ENCODE assay signal across 9 cellular contexts in the genomic region with DNA sequence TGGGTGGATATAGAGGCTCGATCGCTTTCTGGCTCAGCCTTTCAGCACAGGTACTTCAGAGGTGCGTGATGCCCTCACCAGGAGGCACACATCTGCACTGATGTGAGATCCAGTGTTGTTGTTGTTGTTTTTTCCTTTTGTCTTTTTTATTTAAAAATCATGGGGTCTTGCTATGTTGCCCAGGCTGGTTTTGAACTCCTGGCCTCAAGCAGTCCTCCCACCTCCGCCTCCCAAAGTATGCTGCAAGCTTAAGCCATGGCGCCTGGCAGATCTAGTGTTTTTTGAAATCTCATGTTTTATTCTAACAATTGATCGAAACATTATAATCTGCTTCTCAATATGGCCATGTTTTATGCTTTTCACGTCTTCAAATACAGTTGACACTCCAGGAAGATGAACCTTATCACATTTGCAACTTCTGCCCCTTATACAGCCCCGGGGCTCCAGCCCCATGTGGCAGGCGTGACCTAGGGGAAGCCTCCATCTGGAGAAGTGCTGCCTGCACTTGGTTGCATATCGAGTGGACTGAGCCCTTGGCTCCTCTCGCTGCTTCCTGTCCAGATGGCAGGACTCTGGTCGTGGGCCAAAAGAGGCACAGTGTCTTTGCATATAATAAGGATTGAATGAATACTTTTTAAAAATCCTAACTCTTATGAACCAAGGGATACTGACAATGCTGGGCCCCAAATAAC.
DNase-seq lines count a peak whose midpoint lies in the region; ATAC-seq and FAIRE-seq lines count a peak whose summit lies in the region.
"Had no signal": no experiment of that assay in that cellular context is flagged by ENCODE, and none has a peak within 500 bp of the region (broad histone marks: within the 10 kb centered on the region; RNA-seq: fewer than 3 reads in every experiment).

No MANE protein-coding gene starts in this region.

- no peak overlapping the region for H3K27ac ChIP-seq in GM23248
- peak overlapping the region; percentile 88 to 91 for H3K27ac ChIP-seq in small intestine (ENCODE audit: low read depth in 1 of 2, low read length in 1 of 2)

- 69 to 70% methylated on average over 12 of the region's 12 CpGs for WGBS in GM23248 (ENCODE audit: low coverage in 1 of 2, low lambda C conversion rate in 2 of 2, missing lambda C conversion rate in 2 of 2), 2 experiments
- 51 to 59% (median 58%) methylated on average over 12 of the region's 12 CpGs for WGBS in small intestine, 3 donors

- no peak for ATAC-seq in GM21825 (IDR thresholded peaks at IDR 0.05; ENCODE audit: unreplicated experiment)

- H3K4me2 ChIP-seq in GM23248 (ENCODE audit: unreplicated experiment), result peak overlapping the region; percentile 59

- H2AFZ ChIP-seq in GM23248, result peak overlapping the region; percentile 50; the same call in 1 of the 2 replicates

- H3K4me1 ChIP-seq in GM23248 (ENCODE audit: insufficient read depth), result 0 out of 2 replicates have a peak, but pooled peaks cover 11% of the 10 kb centered on the region
- peaks cover 10 to 12% of the 10 kb centered on the region in 2 donors for H3K4me1 ChIP-seq in small intestine (ENCODE audit: control insufficient read depth in 2 of 2, insufficient read depth in 1 of 2, low read depth in 1 of 2, low read length in 1 of 2)

- H3K36me3 ChIP-seq in GM23248 (ENCODE audit: low read depth) (no peaks in the 10 kb centered on the region), small intestine (ENCODE audit: control insufficient read depth in 2 of 2, insufficient read depth in 2 of 2, low read length in 2 of 2) (no peaks in the 10 kb centered on the region)

- no peak for FAIRE-seq in small intestine (lab: Jason Lieb, UNC)

- H3K4me3 ChIP-seq in GM23248 (no peak overlapping the region), small intestine (ENCODE audit: low read depth in 1 of 2, low read length in 2 of 2) (no peak overlapping the region)

- H3K79me2 ChIP-seq in GM23248 (ENCODE audit: insufficient read depth), result peaks cover 7% of the 10 kb centered on the region; the same call in 1 of the 2 replicates

- in situ Hi-C loops in GM23248 (cut with MboI), result no loop called here

- H3F3A ChIP-seq in GM23248 (ENCODE audit: insufficient read depth), result peaks cover 16% of the 10 kb centered on the region; the same call in 1 of the 2 replicates

- H3K9ac ChIP-seq in GM23248, result no peak overlapping the region

- no peak for DNase-seq in GM23248
- DNase-seq in RPMI8226, result peak; percentile 18
- peak; percentile 10 for DNase-seq in glomerular endothelial cell (ENCODE audit: extremely low read depth, low read depth, low spot score)
- DNase-seq in small intestine, result peak; percentile 60
- no peak for DNase-seq in GM19238 (ENCODE audit: insufficient read length, low spot score)
- no peak for DNase-seq in activated CD4-positive, alpha-beta T cell treated with anti-CD3 and anti-CD28 coated beads for 4 hours
- no peak for DNase-seq in stimulated activated CD4-positive, alpha-beta T cell treated with anti-CD3 and anti-CD28 coated beads, Interleukin-1b, Interleukin-23, amount 100 ng/mL, for 48 hours
- DNase-seq: activated CD4-positive, alpha-beta T cell treated with anti-CD3 and anti-CD28 coated beads for 1 hour had no signal

- H4K20me1 ChIP-seq in GM23248 (ENCODE audit: insufficient read depth), result no peaks in the 10 kb centered on the region

- no peaks in the 10 kb centered on the region for H3K9me2 ChIP-seq in GM23248 (ENCODE audit: insufficient read depth)

- no peaks in the 10 kb centered on the region for H3K27me3 ChIP-seq in GM23248 (replicated peaks; ENCODE audit: insufficient read depth)
- H3K27me3 ChIP-seq in small intestine (ENCODE audit: control insufficient read depth in 2 of 2, insufficient read depth in 2 of 2, low read length in 2 of 2), result no peaks in the 10 kb centered on the region

- H3K9me3 ChIP-seq in GM23248 (ENCODE audit: low read depth) (no peaks in the 10 kb centered on the region), small intestine (ENCODE audit: control insufficient read depth, low read depth) (no peaks in the 10 kb centered on the region)

Comparison
In these comparisons a context has a peak if more than half of its experiments do, and no peak if none do; other contexts are left out.
1. DNase-seq: peak in RPMI8226 (single experiment), glomerular endothelial cell (single experiment) and small intestine (single experiment); none in GM23248 (single experiment), GM19238 (single experiment), activated CD4-positive, alpha-beta T cell treated with anti-CD3 and anti-CD28 coated beads for 4 hours (0 of 2) and stimulated activated CD4-positive, alpha-beta T cell treated with anti-CD3 and anti-CD28 coated beads, Interleukin-1b, Interleukin-23, amount 100 ng/mL, for 48 hours (single experiment).